In the genomic region with DNA sequence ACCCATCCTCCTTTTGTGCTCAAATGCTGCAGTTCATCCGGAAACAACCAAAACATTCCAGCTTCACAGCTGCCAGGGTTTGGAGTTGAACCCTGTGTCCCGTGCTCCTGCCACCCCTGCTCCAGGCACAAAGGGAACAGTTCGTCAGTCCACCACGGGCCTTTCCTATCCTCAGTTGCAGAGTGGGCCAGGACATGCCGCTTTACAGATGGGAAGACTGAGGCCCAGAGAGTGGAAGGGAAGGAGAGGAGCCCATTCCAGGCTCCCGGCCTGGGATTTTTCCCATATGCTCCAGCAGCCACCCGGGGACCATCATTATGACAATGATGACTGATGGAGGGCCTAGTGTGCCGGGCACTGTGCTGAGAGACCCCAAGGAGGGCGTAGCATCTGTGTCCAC, we compare ENCODE assay signal across 1 cellular context.
TF ChIP-seq lines count a peak whose summit lies in the region.

No MANE protein-coding gene starts in this region.

TF ChIP-seq in IMR-90, 13 proteins besides CTCF, POLR2A, EP300 and RAD21 (continued from another document):
- TF ChIP-seq, protein P1, sequence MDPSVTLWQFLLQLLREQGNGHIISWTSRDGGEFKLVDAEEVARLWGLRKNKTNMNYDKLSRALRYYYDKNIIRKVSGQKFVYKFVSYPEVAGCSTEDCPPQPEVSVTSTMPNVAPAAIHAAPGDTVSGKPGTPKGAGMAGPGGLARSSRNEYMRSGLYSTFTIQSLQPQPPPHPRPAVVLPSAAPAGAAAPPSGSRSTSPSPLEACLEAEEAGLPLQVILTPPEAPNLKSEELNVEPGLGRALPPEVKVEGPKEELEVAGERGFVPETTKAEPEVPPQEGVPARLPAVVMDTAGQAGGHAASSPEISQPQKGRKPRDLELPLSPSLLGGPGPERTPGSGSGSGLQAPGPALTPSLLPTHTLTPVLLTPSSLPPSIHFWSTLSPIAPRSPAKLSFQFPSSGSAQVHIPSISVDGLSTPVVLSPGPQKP (IDR thresholded peaks at IDR 0.05; ENCODE audit: borderline replicate concordance, low read depth, low read length) = no peak
- TF ChIP-seq CHD1 (IDR thresholded peaks at IDR 0.05; ENCODE audit: low read depth, low read length) = no peak
- TF ChIP-seq NFE2L2 (IDR thresholded peaks at IDR 0.05; ENCODE audit: low read depth, low read length) = no peak
